23 cellular contexts compared by ENCODE assay signal in genomic region chr9:135288054-135288453, GRCh38.
"Had no signal": no experiment of that assay in that cellular context is flagged by ENCODE, and none has a peak within 500 bp of the region (broad histone marks: within the 10 kb centered on the region; RNA-seq: fewer than 3 reads in every experiment).

No MANE protein-coding gene starts in this region.

- H3K36me3 ChIP-seq: ascending aorta had no signal

- H3K9me3 ChIP-seq: ascending aorta, body of pancreas had no signal

- ATAC-seq: activated naive CD4-positive, alpha-beta T cell treated with anti-CD3 and anti-CD28 coated beads, Interleukin-2, amount 50 U/mL, for 72 hours; activated naive CD8-positive, alpha-beta T cell treated with anti-CD3 and anti-CD28 coated beads, Interleukin-2, amount 50 U/mL, for 24 hours; activated T-cell treated with anti-CD3 and anti-CD28 coated beads, Interleukin-2, amount 50 U/mL, for 4 hours; body of pancreas had no signal

- H3K4me3 ChIP-seq: ascending aorta, body of pancreas had no signal

- H3K27ac ChIP-seq: ascending aorta, body of pancreas had no signal

- DNase-seq: activated B cell treated with CpG ODN at 0.5 μM for 24 hours; activated CD4-positive, alpha-beta memory T cell treated with anti-CD3 and anti-CD28 coated beads for 36 hours; activated CD4-positive, alpha-beta T cell treated with anti-CD3 and anti-CD28 coated beads for 1 hour; activated CD4-positive, alpha-beta T cell treated with anti-CD3 and anti-CD28 coated beads, Interleukin-2, amount 10 ng/mL, durations not matched to agents 24 days and 14 days; activated CD8-positive, alpha-beta memory T cell treated with anti-CD3 and anti-CD28 coated beads for 24 hours; activated effector memory CD4-positive, alpha-beta T cell treated with anti-CD3 and anti-CD28 coated beads, Interleukin-2, amount 50 U/mL, for 16 hours; activated naive CD4-positive, alpha-beta T cell treated with Interleukin-2 at 50 U/mL for 16 hours; activated naive CD8-positive, alpha-beta T cell treated with anti-CD3 and anti-CD28 coated beads, Interleukin-2, amount 50 U/mL, for 24 hours; activated T-cell treated with anti-CD3 and anti-CD28 coated beads, Interleukin-2, amount 50 U/mL, for 4 hours; amniotic stem cell; body of pancreas; central memory CD4-positive, alpha-beta T cell; KG1; NCI-H1105 treated with DMSO at 0.1 percent for 48 hours; NCI-H1436 treated with DMSO at 0.1 percent for 48 hours; NCI-H187; NCI-H2081; NCI-H510A treated with DMSO at 0.1 percent for 48 hours; SHP77 treated with DMSO at 0.1 percent for 48 hours had no signal

- H3K4me1 ChIP-seq: ascending aorta had no signal

- FAIRE-seq: bronchial epithelial cell, RCC 7860 had no signal

- H3K27me3 ChIP-seq: ascending aorta, body of pancreas had no signal
